Comparison of ENCODE assay signal across 1 cellular context in genomic region chr17:43880420-43880991, GRCh38.
TF ChIP-seq lines count a peak whose summit lies in the region.

No MANE protein-coding gene starts in this region.

TF ChIP-seq in GM23338, 12 proteins besides CTCF, POLR2A, EP300 and RAD21 (continued from another document):
- TF ChIP-seq ZNF462 (CRISPR knock-in tag; IDR thresholded peaks at IDR 0.05) (no peak), EZH2 (IDR thresholded peaks at IDR 0.05; ENCODE audit: low read depth, unreplicated experiment) (no peak), ZNF114 (CRISPR knock-in tag; IDR thresholded peaks at IDR 0.05) (no peak), CREB1 (CRISPR knock-in tag; IDR thresholded peaks at IDR 0.05; ENCODE audit: low read depth) (no peak), EZH2phosphoT487 (IDR thresholded peaks at IDR 0.05; ENCODE audit: unreplicated experiment) (no peak), JUNB (IDR thresholded peaks at IDR 0.05; ENCODE audit: unreplicated experiment) (no peak), NANOG (IDR thresholded peaks at IDR 0.05; ENCODE audit: borderline replicate concordance) (no peak), POLR2AphosphoS5 (IDR thresholded peaks at IDR 0.05; ENCODE audit: low read depth) (no peak)
